1 cellular context compared by ENCODE assay signal in genomic region chr10:16765532-16766365, GRCh38.
A peak's percentile ranks its signal among the peaks of the same experiment; 100 is the strongest.
TF ChIP-seq lines count a peak whose summit lies in the region.

No MANE protein-coding gene starts in this region.

TF ChIP-seq in GM12878, 131 proteins besides CTCF, POLR2A, EP300 and RAD21 (continued from another document):
- no peak for TF ChIP-seq RUNX3 (IDR thresholded peaks at IDR 0.05; ENCODE audit: low read length)
- TF ChIP-seq BCLAF1 (IDR thresholded peaks at IDR 0.05), result no peak
- no peak for TF ChIP-seq PML (IDR thresholded peaks at IDR 0.05; ENCODE audit: low read length)
- TF ChIP-seq MEF2B (IDR thresholded peaks at IDR 0.05; ENCODE audit: partially characterized antibody, poor library complexity, severe bottlenecking), result peak; percentile 91
- TF ChIP-seq CREM (IDR thresholded peaks at IDR 0.05; ENCODE audit: low read depth), result no peak
- TF ChIP-seq NR2C1 (IDR thresholded peaks at IDR 0.05), result no peak
- TF ChIP-seq REST (IDR thresholded peaks at IDR 0.05; ENCODE audit: low read depth, low read length), result no peak
